ENCODE assay signal across 8 cellular contexts in genomic region chr7:33243319-33243881, GRCh38.
A peak's percentile ranks its signal among the peaks of the same experiment; 100 is the strongest.
DNase-seq lines count a peak whose midpoint lies in the region; ATAC-seq and TF ChIP-seq lines count a peak whose summit lies in the region.

No MANE protein-coding gene starts in this region.

- H3K27ac ChIP-seq in neural progenitor cell, result no peak overlapping the region

- TF ChIP-seq EP300 in Ishikawa (IDR thresholded peaks at IDR 0.05; ENCODE audit: borderline replicate concordance), result no peak

- no peak overlapping the region for H3K4me3 Mint-ChIP-seq in neural progenitor cell

- no peak overlapping the region for H3K4me2 ChIP-seq in neural progenitor cell

- H3K36me3 Mint-ChIP-seq in neural progenitor cell, result no peaks in the 10 kb centered on the region

- peak; percentile 72 for TF ChIP-seq RAD21 in Ishikawa (IDR thresholded peaks at IDR 0.05; ENCODE audit: low read depth)

- no peak overlapping the region for H2AFZ ChIP-seq in neural progenitor cell (replicated peaks)

- ATAC-seq in HG03196 (IDR thresholded peaks at IDR 0.05; ENCODE audit: unreplicated experiment) (no peak), GM21447 (IDR thresholded peaks at IDR 0.05; ENCODE audit: unreplicated experiment) (no peak)

- no peaks in the 10 kb centered on the region for H3K36me3 ChIP-seq in neural progenitor cell

- H3K9me3 ChIP-seq in neural progenitor cell (ENCODE audit: low read depth), result no peaks in the 10 kb centered on the region

- H3K4me3 ChIP-seq in epithelial cell of esophagus (ENCODE audit: low read length) (no peak overlapping the region), neural progenitor cell (no peak overlapping the region)

- H4K20me1 ChIP-seq in neural progenitor cell (ENCODE audit: low read depth), result no peaks in the 10 kb centered on the region

- peak; percentile 71 for TF ChIP-seq CTCF in epithelial cell of esophagus (IDR thresholded peaks at IDR 0.05; ENCODE audit: insufficient read depth, low read depth, low read length, missing control alignments)
- TF ChIP-seq CTCF in neural progenitor cell (IDR thresholded peaks at IDR 0.05), result peak; percentile 83

- H3K9me3 Mint-ChIP-seq in neural progenitor cell, result no peaks in the 10 kb centered on the region

- no peaks in the 10 kb centered on the region for H3K79me2 ChIP-seq in neural progenitor cell (ENCODE audit: low read depth)

- H3K4me1 Mint-ChIP-seq in neural progenitor cell, result no peaks in the 10 kb centered on the region

- H3K27me3 Mint-ChIP-seq in neural progenitor cell (ENCODE audit: insufficient read depth, low read depth), result peaks cover 2% of the 10 kb centered on the region

- no peaks in the 10 kb centered on the region for H3K27me3 ChIP-seq in neural progenitor cell

- H3F3A ChIP-seq in neural progenitor cell (ENCODE audit: low read depth), result no peaks in the 10 kb centered on the region

- no peak overlapping the region for H3K27ac Mint-ChIP-seq in neural progenitor cell

- no peak overlapping the region for H3K9ac ChIP-seq in neural progenitor cell

- no peaks in the 10 kb centered on the region for H3K4me1 ChIP-seq in neural progenitor cell

- DNase-seq in DMS 273 (lab: John Stamatoyannopoulos, UW; ENCODE audit: unreplicated experiment), result peak; percentile 76
- peak; percentile 44 for DNase-seq in OCI-M1 (lab: John Stamatoyannopoulos, UW)
- DNase-seq in epithelial cell of esophagus (ENCODE audit: low read depth), result peak; percentile 60
- DNase-seq in neural progenitor cell (ENCODE audit: low spot score), result peak; percentile 55
- DNase-seq in KG1 (lab: John Stamatoyannopoulos, UW), result no peak

TF ChIP-seq in Ishikawa, 13 proteins besides CTCF, POLR2A, EP300 and RAD21:
- TF ChIP-seq YY1 (IDR thresholded peaks at IDR 0.05; ENCODE audit: low read depth) (no peak), ZBTB7A (IDR thresholded peaks at IDR 0.05; ENCODE audit: low read depth) (no peak), USF1 (IDR thresholded peaks at IDR 0.05) (no peak), EGR1 (IDR thresholded peaks at IDR 0.05) (no peak), MAX (IDR thresholded peaks at IDR 0.05) (no peak), TEAD4 (IDR thresholded peaks at IDR 0.05) (no peak), CEBPB (IDR thresholded peaks at IDR 0.05) (no peak)
